Comparison of ENCODE assay signal across 21 cellular contexts in the genomic region with DNA sequence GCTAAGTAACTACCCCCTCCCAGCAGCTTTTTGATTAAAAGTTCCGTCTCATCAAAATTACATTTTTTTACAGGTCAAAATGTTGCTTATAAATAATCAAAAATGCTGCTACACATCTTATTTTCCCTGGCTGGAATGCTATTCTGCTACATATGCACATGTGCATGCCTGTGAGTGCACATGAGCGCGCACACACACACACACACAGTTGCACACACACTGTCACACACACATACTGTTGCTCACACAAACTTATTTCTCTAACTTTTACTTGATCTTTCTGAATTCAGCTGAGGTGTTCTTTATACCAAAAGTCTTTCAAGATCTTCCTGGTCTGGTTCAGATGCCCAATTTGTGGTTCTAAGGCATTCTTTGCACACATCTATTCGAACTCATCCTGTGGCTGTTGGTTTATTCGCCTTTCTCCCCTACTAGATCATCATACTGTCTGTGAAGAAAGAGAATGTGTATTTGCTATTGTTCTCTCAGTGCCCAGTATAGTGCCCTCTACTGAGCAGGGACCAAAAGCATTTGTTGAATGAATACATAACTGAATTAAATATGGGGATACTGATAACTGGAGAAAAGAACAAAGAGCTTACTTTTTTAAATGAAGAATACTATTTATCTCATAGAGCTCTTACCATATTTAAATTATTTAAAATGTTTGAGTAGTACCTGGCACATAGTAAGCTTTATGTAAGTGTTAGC.
DNase-seq lines count a peak whose midpoint lies in the region; ATAC-seq and TF ChIP-seq lines count a peak whose summit lies in the region.
"Had no signal": no experiment of that assay in that cellular context is flagged by ENCODE, and none has a peak within 500 bp of the region (broad histone marks: within the 10 kb centered on the region; RNA-seq: fewer than 3 reads in every experiment).

No MANE protein-coding gene starts in this region.

- H3K4me3 ChIP-seq in GM12864 (ENCODE audit: low read depth, low read length), result no peak overlapping the region
- H3K4me3 ChIP-seq: BLaER1, upper lobe of left lung had no signal

- H3K27me3 Mint-ChIP-seq in chondrocyte (ENCODE audit: low read depth) (no peaks in the 10 kb centered on the region), mesothelial cell of epicardium (ENCODE audit: low read depth) (no peaks in the 10 kb centered on the region)
- H3K27me3 Mint-ChIP-seq: activated CD4-positive, alpha-beta T cell treated with anti-CD3 and anti-CD28 coated beads for 36 hours; activated naive CD4-positive, alpha-beta T cell treated with anti-CD3 and anti-CD28 coated beads, Interleukin-2, amount 10 ng/mL, durations not matched to agents 7 days and 5 days; brain; T-helper 17 cell had no signal

- H3K4me1 Mint-ChIP-seq in chondrocyte (ENCODE audit: low read depth), result peaks cover 18% of the 10 kb centered on the region
- peaks cover 34% of the 10 kb centered on the region for H3K4me1 Mint-ChIP-seq in mesothelial cell of epicardium
- H3K4me1 Mint-ChIP-seq: activated CD4-positive, alpha-beta T cell treated with anti-CD3 and anti-CD28 coated beads for 36 hours; activated naive CD4-positive, alpha-beta T cell treated with anti-CD3 and anti-CD28 coated beads, Interleukin-2, amount 10 ng/mL, durations not matched to agents 7 days and 5 days; brain; T-helper 17 cell had no signal

- no peaks in the 10 kb centered on the region for H3K36me3 Mint-ChIP-seq in chondrocyte (ENCODE audit: low read depth)
- H3K36me3 Mint-ChIP-seq in mesothelial cell of epicardium, result no peaks in the 10 kb centered on the region
- H3K36me3 Mint-ChIP-seq: activated naive CD4-positive, alpha-beta T cell treated with anti-CD3 and anti-CD28 coated beads, Interleukin-2, amount 10 ng/mL, durations not matched to agents 7 days and 5 days; brain had no signal

- peak; percentile 25 for TF ChIP-seq CTCF in GM12864 (IDR thresholded peaks at IDR 0.05; ENCODE audit: low read depth, low read length, missing control alignments)
- peak; percentile 38 for TF ChIP-seq CTCF in chondrocyte (IDR thresholded peaks at IDR 0.05)
- TF ChIP-seq CTCF in mesothelial cell of epicardium (IDR thresholded peaks at IDR 0.05; ENCODE audit: unreplicated experiment), result no peak

- H3K9me3 Mint-ChIP-seq in chondrocyte (ENCODE audit: low read depth), result no peaks in the 10 kb centered on the region
- H3K9me3 Mint-ChIP-seq in mesothelial cell of epicardium, result no peaks in the 10 kb centered on the region
- H3K9me3 Mint-ChIP-seq: activated naive CD4-positive, alpha-beta T cell treated with anti-CD3 and anti-CD28 coated beads, Interleukin-2, amount 10 ng/mL, durations not matched to agents 7 days and 5 days; brain had no signal

- no peak for ATAC-seq in GM18502 (IDR thresholded peaks at IDR 0.05; ENCODE audit: poor library complexity, unreplicated experiment)
- ATAC-seq: activated CD4-positive, alpha-beta T cell treated with anti-CD3 and anti-CD28 coated beads for 36 hours; T-helper 17 cell had no signal

- H3K4me3 Mint-ChIP-seq in chondrocyte (ENCODE audit: unreplicated experiment) (no peak overlapping the region), mesothelial cell of epicardium (no peak overlapping the region)
- H3K4me3 Mint-ChIP-seq: activated CD4-positive, alpha-beta T cell treated with anti-CD3 and anti-CD28 coated beads for 36 hours; activated naive CD4-positive, alpha-beta T cell treated with anti-CD3 and anti-CD28 coated beads, Interleukin-2, amount 10 ng/mL, durations not matched to agents 7 days and 5 days; brain; T-helper 17 cell had no signal

- H3K27ac Mint-ChIP-seq in chondrocyte (ENCODE audit: unreplicated experiment) (no peak overlapping the region), mesothelial cell of epicardium (peak overlapping the region; percentile 22)
- H3K27ac Mint-ChIP-seq: activated CD4-positive, alpha-beta T cell treated with anti-CD3 and anti-CD28 coated beads for 36 hours; activated naive CD4-positive, alpha-beta T cell treated with anti-CD3 and anti-CD28 coated beads, Interleukin-2, amount 10 ng/mL, durations not matched to agents 7 days and 5 days; brain; T-helper 17 cell had no signal

- DNase-seq in GM12864 (ENCODE audit: low read depth) (no peak), NAMALWA (ENCODE audit: low spot score) (peak; percentile 20), chondrocyte (ENCODE audit: low spot score) (no peak), mesothelial cell of epicardium (ENCODE audit: low spot score in 2 of 2, unreplicated experiment in 2 of 2) (no peak), HuH-7.5 (ENCODE audit: low spot score) (no peak)
- DNase-seq in central memory CD4-positive, alpha-beta T cell, result no peak
- DNase-seq: activated CD4-positive, alpha-beta T cell treated with anti-CD3 and anti-CD28 coated beads for 36 hours; activated naive CD4-positive, alpha-beta T cell treated with anti-CD3 and anti-CD28 coated beads, Interleukin-2, amount 10 ng/mL, durations not matched to agents 7 days and 5 days; DMS153; Kasumi-1; NCI-H187; NCI-H526; occipital lobe; RPMI8226; small intestine; stimulated activated naive CD4-positive, alpha-beta T cell; T-helper 17 cell; upper lobe of left lung had no signal
